ENCODE assay signal across 9 cellular contexts in the genomic region with DNA sequence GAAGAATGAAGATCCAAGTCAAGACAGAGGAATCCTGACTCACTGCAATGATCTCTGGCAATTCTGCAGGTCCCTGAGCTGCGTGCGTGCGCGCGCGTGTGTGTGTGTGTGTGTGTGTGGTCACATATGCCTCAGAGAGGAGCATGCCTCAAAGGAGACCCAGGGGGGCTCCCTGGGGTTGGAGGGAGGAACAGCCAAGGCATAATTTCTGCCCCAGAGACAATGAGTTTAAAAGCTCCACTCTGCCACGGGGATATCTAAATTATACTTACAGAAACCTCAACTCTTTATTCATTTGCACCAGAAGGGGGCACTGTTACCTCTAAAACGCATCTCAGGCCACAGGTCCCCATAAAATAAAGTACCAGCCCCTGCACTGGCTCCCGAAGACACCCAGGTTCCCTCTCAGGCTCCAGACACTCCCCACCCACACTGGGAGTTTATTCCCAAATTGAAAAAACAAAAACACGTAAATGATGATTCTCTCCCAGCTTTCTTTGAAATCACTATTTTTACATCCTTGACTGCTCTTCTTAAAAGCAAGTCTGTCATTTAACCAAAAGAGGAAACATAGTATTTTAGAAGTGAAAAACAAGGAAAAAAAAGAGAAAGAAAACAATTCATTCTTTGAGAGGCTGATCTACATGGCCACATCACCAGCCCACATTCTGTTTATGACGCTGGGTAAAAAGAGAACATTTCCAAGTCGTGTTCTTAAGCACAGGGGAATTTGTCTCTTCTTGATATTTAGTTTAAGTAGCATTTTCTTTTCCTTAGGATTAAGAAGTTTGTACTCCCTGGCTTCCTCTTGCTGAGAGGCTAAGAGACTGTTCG.
DNase-seq lines count a peak whose midpoint lies in the region; ATAC-seq and TF ChIP-seq lines count a peak whose summit lies in the region.
"Had no signal": no experiment of that assay in that cellular context is flagged by ENCODE, and none has a peak within 500 bp of the region (broad histone marks: within the 10 kb centered on the region; RNA-seq: fewer than 3 reads in every experiment).

No MANE protein-coding gene starts in this region.

- TF ChIP-seq CTCF in AG04449 (IDR thresholded peaks at IDR 0.05; ENCODE audit: insufficient read depth, low read length, missing control alignments) (peak; percentile 36), GM06990 (IDR thresholded peaks at IDR 0.05; ENCODE audit: insufficient read depth, low read length, poor library complexity, severe bottlenecking) (peak; percentile 51), MCF 10A (IDR thresholded peaks at IDR 0.05; ENCODE audit: unreplicated experiment) (peak; percentile 60)

- H3K36me3 Mint-ChIP-seq in MCF 10A (ENCODE audit: insufficient read depth, unreplicated experiment) = no peaks in the 10 kb centered on the region
- H3K36me3 Mint-ChIP-seq in stimulated activated naive B cell treated with anti-CD40 and anti-IgM and Interleukin-4, amounts not matched to agents 10 μg/mL and 1 μg/mL and 100 μg/mL, for 72 hours = peaks cover 8 to 18% of the 10 kb centered on the region in 2 donors
- no peaks in the 10 kb centered on the region for H3K36me3 Mint-ChIP-seq in naive thymus-derived CD4-positive, alpha-beta T cell

- DNase-seq in AG04449 (ENCODE audit: low read depth, low spot score) = peak; percentile 51
- DNase-seq in GM06990 (ENCODE audit: extremely low read depth, insufficient read length) = peak; percentile 47
- peak; percentile 33 for DNase-seq in NCI-H2029 treated with DMSO at 0.1 percent for 48 hours (lab: John Stamatoyannopoulos, UW)
- no peak for DNase-seq in MCF 10A (ENCODE audit: unreplicated experiment)
- peak; percentile 60 for DNase-seq in islet precursor cell
- DNase-seq in stimulated activated naive B cell treated with anti-CD40 and anti-IgM and Interleukin-4, amounts not matched to agents 10 μg/mL and 1 μg/mL and 100 μg/mL, for 72 hours = peak; percentile 38
- no peak for DNase-seq in naive thymus-derived CD4-positive, alpha-beta T cell
- DNase-seq in EL = no peak

- CTCF ChIA-PET in AG04449 (lab: Yijun Ruan, JAX) = interaction anchor here (0.5 to 7.1 kb wide), 44 partner anchors 8 to 1637 kb away, joined by 3 to 77 read pairs (median 4); a partner anchor contains a TSS
- CTCF ChIA-PET in MCF 10A (lab: Yijun Ruan, JAX) = interaction anchor here (0.5 to 2.9 kb wide), 41 partner anchors 9 to 1710 kb away, joined by 3 to 34 read pairs (median 3); no protein-coding TSS in a partner anchor
- CTCF ChIA-PET in naive thymus-derived CD4-positive, alpha-beta T cell (lab: Charles Lee) = no interaction called here

- H3K9me3 Mint-ChIP-seq in MCF 10A (ENCODE audit: unreplicated experiment) = no peaks in the 10 kb centered on the region
- no peaks in the 10 kb centered on the region for H3K9me3 Mint-ChIP-seq in stimulated activated naive B cell treated with anti-CD40 and anti-IgM and Interleukin-4, amounts not matched to agents 10 μg/mL and 1 μg/mL and 100 μg/mL, for 72 hours
- H3K9me3 Mint-ChIP-seq in naive thymus-derived CD4-positive, alpha-beta T cell = peaks cover 0 to 15% (median 4%) of the 10 kb centered on the region in 11 donors

- no peaks in the 10 kb centered on the region for H3K4me1 ChIP-seq in naive thymus-derived CD4-positive, alpha-beta T cell (ENCODE audit: control insufficient read depth in 2 of 2, insufficient read depth in 2 of 2, low read length in 2 of 2)

- BruUV-seq in MCF 10A (replicated peaks; lab: Mats Ljungman, UMichigan) = no TSS peak

- no peaks in the 10 kb centered on the region for H3K27me3 ChIP-seq in GM06990 (replicated peaks; ENCODE audit: control insufficient read depth, insufficient read depth, low read length)
- H3K27me3 ChIP-seq in naive thymus-derived CD4-positive, alpha-beta T cell (ENCODE audit: control insufficient read depth in 2 of 2, insufficient read depth in 2 of 2, low read length in 2 of 2) = no peaks in the 10 kb centered on the region

- H3K9me3 ChIP-seq in naive thymus-derived CD4-positive, alpha-beta T cell (ENCODE audit: control insufficient read depth in 2 of 3, low read length in 3 of 3) = peaks cover 0 to 6% (median 0%) of the 10 kb centered on the region in 3 experiments

- no peak overlapping the region for H3K27ac Mint-ChIP-seq in MCF 10A (ENCODE audit: low read depth, unreplicated experiment)
- peak overlapping the region; percentile 70 for H3K27ac Mint-ChIP-seq in stimulated activated naive B cell treated with anti-CD40 and anti-IgM and Interleukin-4, amounts not matched to agents 10 μg/mL and 1 μg/mL and 100 μg/mL, for 72 hours
- H3K27ac Mint-ChIP-seq in naive thymus-derived CD4-positive, alpha-beta T cell = no peak overlapping the region

- no peaks in the 10 kb centered on the region for H3K4me1 Mint-ChIP-seq in MCF 10A (ENCODE audit: insufficient read depth, unreplicated experiment)
- H3K4me1 Mint-ChIP-seq in stimulated activated naive B cell treated with anti-CD40 and anti-IgM and Interleukin-4, amounts not matched to agents 10 μg/mL and 1 μg/mL and 100 μg/mL, for 72 hours = peaks cover 33 to 55% of the 10 kb centered on the region in 2 donors
- H3K4me1 Mint-ChIP-seq in naive thymus-derived CD4-positive, alpha-beta T cell = peaks cover 0 to 8% (median 0%) of the 10 kb centered on the region in 7 donors

- H3K27ac ChIP-seq in naive thymus-derived CD4-positive, alpha-beta T cell (ENCODE audit: low read depth, low read length) = no peak overlapping the region
- H3K27ac ChIP-seq: HL-60 had no signal

- H3K36me3 ChIP-seq in GM06990 (ENCODE audit: control insufficient read depth, insufficient read depth, low read length) = no peaks in the 10 kb centered on the region
- H3K36me3 ChIP-seq in naive thymus-derived CD4-positive, alpha-beta T cell (ENCODE audit: control insufficient read depth in 2 of 3, insufficient read depth in 3 of 3, low read length in 3 of 3) = no peaks in the 10 kb centered on the region

- H3K27me3 Mint-ChIP-seq in MCF 10A (ENCODE audit: insufficient read depth, unreplicated experiment) = no peaks in the 10 kb centered on the region
- H3K27me3 Mint-ChIP-seq in stimulated activated naive B cell treated with anti-CD40 and anti-IgM and Interleukin-4, amounts not matched to agents 10 μg/mL and 1 μg/mL and 100 μg/mL, for 72 hours = no peaks in the 10 kb centered on the region
- H3K27me3 Mint-ChIP-seq in naive thymus-derived CD4-positive, alpha-beta T cell = no peaks in the 10 kb centered on the region

- H3K4me3 ChIP-seq in AG04449 (ENCODE audit: low read depth, low read length) (no peak overlapping the region; the same call in 1 of the 2 replicates), GM06990 (replicated peaks; ENCODE audit: low read depth, low read length) (no peak overlapping the region)
- no peak overlapping the region for H3K4me3 ChIP-seq in naive thymus-derived CD4-positive, alpha-beta T cell (ENCODE audit: low read length)

- intact Hi-C loops in MCF 10A (cut with micrococcal nuclease) = loop anchor here (1.0 to 2.0 kb wide), 4 partner anchors 60 to 1711 kb away; no protein-coding TSS in a partner anchor
- intact Hi-C loops in naive thymus-derived CD4-positive, alpha-beta T cell (cut with micrococcal nuclease) = no loop called here

- no peak overlapping the region for H3K4me3 Mint-ChIP-seq in MCF 10A (ENCODE audit: unreplicated experiment)
- peak overlapping the region; percentile 62 for H3K4me3 Mint-ChIP-seq in stimulated activated naive B cell treated with anti-CD40 and anti-IgM and Interleukin-4, amounts not matched to agents 10 μg/mL and 1 μg/mL and 100 μg/mL, for 72 hours
- H3K4me3 Mint-ChIP-seq in naive thymus-derived CD4-positive, alpha-beta T cell = no peak overlapping the region

- POLR2A ChIA-PET in AG04449 (lab: Yijun Ruan, JAX) (interaction anchor here (0.7 to 0.9 kb wide), 2 partner anchors 25 to 1557 kb away, joined by 3 read pairs; no protein-coding TSS in a partner anchor), MCF 10A (lab: Yijun Ruan, JAX) (no interaction called here)
- POLR2A ChIA-PET in naive thymus-derived CD4-positive, alpha-beta T cell (lab: Charles Lee) = no interaction called here

- peak; percentile 69 to 73 for ATAC-seq in stimulated activated naive B cell treated with anti-CD40 and anti-IgM and Interleukin-4, amounts not matched to agents 10 μg/mL and 1 μg/mL and 100 μg/mL, for 72 hours (replicated peaks)
- ATAC-seq in naive thymus-derived CD4-positive, alpha-beta T cell = no peak

Comparison
In these comparisons a context has a peak if more than half of its experiments do, and no peak if none do; other contexts are left out.
1. DNase-seq: peak in AG04449 (single experiment), GM06990 (single experiment), NCI-H2029 treated with DMSO at 0.1 percent for 48 hours (single experiment), islet precursor cell (single experiment) and stimulated activated naive B cell treated with anti-CD40 and anti-IgM and Interleukin-4, amounts not matched to agents 10 μg/mL and 1 μg/mL and 100 μg/mL, for 72 hours (single experiment); none in MCF 10A (single experiment), naive thymus-derived CD4-positive, alpha-beta T cell (0 of 9) and EL (single experiment).
2. H3K4me3 Mint-ChIP-seq: peak in stimulated activated naive B cell treated with anti-CD40 and anti-IgM and Interleukin-4, amounts not matched to agents 10 μg/mL and 1 μg/mL and 100 μg/mL, for 72 hours (2 of 2); none in MCF 10A (single experiment) and naive thymus-derived CD4-positive, alpha-beta T cell (0 of 10).
3. Peak in every context shown above with its lines, with median percentiles within 50 percentile points of each other: CTCF ChIP-seq.